ENCODE assay signal across 8 cellular contexts in the genomic region with DNA sequence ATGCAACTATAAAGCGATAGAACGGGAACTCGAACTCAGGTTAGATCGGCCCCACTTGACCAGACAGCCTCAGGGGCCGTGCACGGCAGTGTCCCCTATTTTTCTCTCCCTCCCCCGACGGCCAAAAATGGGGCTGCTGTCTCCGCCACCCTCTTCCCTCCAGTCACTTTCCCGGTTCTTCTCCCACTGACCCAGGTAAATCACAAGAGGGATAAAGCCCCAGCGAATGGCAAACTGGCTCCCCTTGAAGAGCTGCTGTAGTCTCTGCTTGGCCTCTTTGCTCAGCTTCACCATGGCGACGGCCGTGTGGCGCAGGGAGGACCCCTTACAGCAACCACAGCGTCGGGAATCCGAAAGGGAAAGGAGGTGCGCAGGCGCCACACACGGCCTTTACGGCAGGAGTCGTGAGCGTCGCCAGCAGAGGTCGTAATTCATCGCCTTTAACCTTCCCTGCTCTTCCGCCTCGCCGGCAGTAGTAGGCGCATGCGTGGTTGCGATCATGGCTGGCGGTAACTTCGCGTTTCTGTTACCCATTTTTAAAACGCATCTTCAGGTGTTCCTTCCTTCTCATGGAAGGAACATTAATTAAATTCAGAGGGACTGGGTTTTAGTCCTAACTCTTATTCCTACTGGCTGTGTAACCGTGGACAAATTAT. TPM values are rescaled to one million over a fixed set of nuclear protein-coding genes. Genes with fewer than 3 reads are reported as not detected.
A peak's percentile ranks its signal among the peaks of the same experiment; 100 is the strongest.
DNase-seq lines count a peak whose midpoint lies in the region; ATAC-seq and TF ChIP-seq lines count a peak whose summit lies in the region.

A gene (minus strand): TSS at position 364 of the 656 bp plus-strand sequence. CDS start 70 bp downstream, at position 294.

- peak; percentile 57 to 59 for TF ChIP-seq POLR2A in tibial nerve (IDR thresholded peaks at IDR 0.05)

- H3K9me3 ChIP-seq in adipocyte (ENCODE audit: control insufficient read depth, low read length) (no peaks in the 10 kb centered on the region), cardiac muscle cell (ENCODE audit: low read depth) (no peaks in the 10 kb centered on the region), parathyroid adenoma (ENCODE audit: control insufficient read depth, low read length) (no peaks in the 10 kb centered on the region), tibial nerve (no peaks in the 10 kb centered on the region)

- H3K9ac ChIP-seq in adipocyte (ENCODE audit: low read length) (peak within 1 kb of the TSS; percentile 98), parathyroid adenoma (peak within 1 kb of the TSS; percentile 33)

- DNase-seq in NCI-H1436 (lab: John Stamatoyannopoulos, UW) (peak; percentile 95), T follicular helper cell (ENCODE audit: low read depth) (peak; percentile 81), adipocyte (ENCODE audit: low read depth) (peak; percentile 98), cardiac muscle cell (ENCODE audit: low read depth in 1 of 2, low spot score in 1 of 2) (peak; percentile 98), tibial nerve (ENCODE audit: low spot score in 2 of 2) (peak; percentile 63 to 69)

- H3K27me3 ChIP-seq in adipocyte (replicated peaks; ENCODE audit: control insufficient read depth, insufficient read depth, low read length) (no peaks in the 10 kb centered on the region), cardiac muscle cell (no peaks in the 10 kb centered on the region), parathyroid adenoma (ENCODE audit: control insufficient read depth, insufficient read depth, low read length) (no peaks in the 10 kb centered on the region), tibial nerve (no peaks in the 10 kb centered on the region)

- H3K27ac ChIP-seq in cardiac muscle cell (no peak within 1 kb of the TSS), parathyroid adenoma (peak within 1 kb of the TSS; percentile 66), tibial nerve (peak within 1 kb of the TSS; percentile 69 to 90 (median 86))

- H3K4me1 ChIP-seq in adipocyte (ENCODE audit: control insufficient read depth, insufficient read depth, low read length) (peaks cover 22% of the 10 kb centered on the region), cardiac muscle cell (ENCODE audit: low read depth) (no peaks in the 10 kb centered on the region), parathyroid adenoma (no peaks in the 10 kb centered on the region), tibial nerve (peaks cover 0 to 46% (median 14%) of the 10 kb centered on the region in 4 donors)

- WGBS in tibial nerve, 2 donors: 0% methylated on average over 36 to 38 of the region's 38 CpGs

- H3K4me3 ChIP-seq in GM12875 (ENCODE audit: low read depth, low read length) (peak within 1 kb of the TSS; percentile 69), adipocyte (ENCODE audit: low read length) (peak within 1 kb of the TSS; percentile 98), cardiac muscle cell (peak within 1 kb of the TSS; percentile 85), parathyroid adenoma (ENCODE audit: low read depth, low read length) (peak within 1 kb of the TSS; percentile 90), tibial nerve (peak within 1 kb of the TSS; percentile 67 to 95 (median 79))

- peak; percentile 28; the same call in 1 of the 2 replicates for TF ChIP-seq CTCF in GM12875 (IDR thresholded peaks at IDR 0.05; ENCODE audit: borderline replicate concordance, insufficient read depth, low read depth, low read length)
- peak; percentile 24 for TF ChIP-seq CTCF in cardiac muscle cell (IDR thresholded peaks at IDR 0.05; ENCODE audit: low read depth, low read length)
- peak; percentile 76 for TF ChIP-seq CTCF in parathyroid adenoma (IDR thresholded peaks at IDR 0.05)
- TF ChIP-seq CTCF in tibial nerve (IDR thresholded peaks at IDR 0.05): peak; percentile 42 to 86 (median 65)

- peaks cover 9% of the 10 kb centered on the region for H3K79me2 ChIP-seq in parathyroid adenoma

- peak within 1 kb of the TSS; percentile 89 for H2AFZ ChIP-seq in parathyroid adenoma

- peak; percentile 95 for ATAC-seq in HG02798 (IDR thresholded peaks at IDR 0.05; ENCODE audit: poor library complexity, unreplicated experiment)

- TF ChIP-seq EP300 in tibial nerve (IDR thresholded peaks at IDR 0.05): peak; percentile 57 to 97

- H3K4me2 ChIP-seq in parathyroid adenoma (ENCODE audit: low read length): peak within 1 kb of the TSS; percentile 76

- peaks cover 3% of the 10 kb centered on the region for H3K36me3 ChIP-seq in adipocyte (ENCODE audit: control insufficient read depth, insufficient read depth, low read length, severe bottlenecking)
- peaks cover 2% of the 10 kb centered on the region for H3K36me3 ChIP-seq in cardiac muscle cell
- no peaks in the 10 kb centered on the region for H3K36me3 ChIP-seq in parathyroid adenoma (ENCODE audit: control insufficient read depth, insufficient read depth, low read length)
- H3K36me3 ChIP-seq in tibial nerve: peaks cover 0 to 2% (median 0%) of the 10 kb centered on the region in 3 donors

RNA-seq across cellular contexts. Expression of the gene that starts here (rescaled TPM):
- 58.7 and 113 TPM in 2 replicates for total RNA-seq in cardiac muscle cell
- polyA plus RNA-seq in cardiac muscle cell: 317 and 390 TPM in 2 replicates
- total RNA-seq in tibial nerve: 100 to 1,000 TPM; 133 to 211 (median 177) TPM

Comparison
In these comparisons a context has a peak if more than half of its experiments do, and no peak if none do; other contexts are left out.
1. CTCF ChIP-seq: peak in every context shown above with its lines; median percentile 76 in parathyroid adenoma; 65 in tibial nerve; 28 in GM12875; 24 in cardiac muscle cell.